In genomic region chr17:30668475-30669181, GRCh38 we compare ENCODE assay signal across 8 cellular contexts.
DNase-seq lines count a peak whose midpoint lies in the region; ATAC-seq and TF ChIP-seq lines count a peak whose summit lies in the region.
"Not testable (repeated sequence)": the region's sequence is repeated elsewhere in the genome, so short reads cannot be mapped to it uniquely, and the experiment has no call there.

No MANE protein-coding gene starts in this region.

- TF ChIP-seq POLR2A in upper lobe of left lung (IDR thresholded peaks at IDR 0.05), result not testable (repeated sequence)

- H3K9me3 Mint-ChIP-seq in activated T-cell treated with anti-CD3 and anti-CD28 coated beads, Interleukin-2, amount 50 U/mL, for 24 hours; dendritic cell treated with granulocyte-macrophage colony-stimulating factor and Interleukin-4, amounts not matched to agents 40 ng/mL and 50 ng/mL, for 4 days: not testable (repeated sequence)

- not testable (repeated sequence) for H3K36me3 Mint-ChIP-seq in activated T-cell treated with anti-CD3 and anti-CD28 coated beads, Interleukin-2, amount 50 U/mL, for 24 hours (ENCODE audit: low read depth); dendritic cell treated with granulocyte-macrophage colony-stimulating factor and Interleukin-4, amounts not matched to agents 40 ng/mL and 50 ng/mL, for 4 days (ENCODE audit: low read depth)

- not testable (repeated sequence) for H3F3A ChIP-seq in PC-3 (ENCODE audit: low read length, unreplicated experiment)

- H3K14ac ChIP-seq in neuronal stem cell (ENCODE audit: low read length), result not testable (repeated sequence)

- BruUV-seq in PC-3 (replicated peaks; lab: Mats Ljungman, UMichigan), result not testable (repeated sequence)

- not testable (repeated sequence) for H3K27me3 ChIP-seq in PC-3 (ENCODE audit: low read length); heart right ventricle; lower lobe of right lung (ENCODE audit: low read depth); neuronal stem cell (ENCODE audit: control insufficient read depth in 3 of 3, insufficient read depth in 3 of 3, low read depth in 1 of 3, low read length in 3 of 3); upper lobe of left lung

- not testable (repeated sequence) for H2BK15ac ChIP-seq in neuronal stem cell (ENCODE audit: low read length)

- H2BK5ac ChIP-seq in neuronal stem cell (ENCODE audit: low read length), result not testable (repeated sequence)

- peak overlapping the region; percentile 10 for H3K4me3 Mint-ChIP-seq in activated T-cell treated with anti-CD3 and anti-CD28 coated beads, Interleukin-2, amount 50 U/mL, for 24 hours
- H3K4me3 Mint-ChIP-seq in dendritic cell treated with granulocyte-macrophage colony-stimulating factor and Interleukin-4, amounts not matched to agents 40 ng/mL and 50 ng/mL, for 4 days, result peak overlapping the region; percentile 20

- not testable (repeated sequence) for H3K4me2 ChIP-seq in PC-3 (ENCODE audit: low read length); neuronal stem cell (ENCODE audit: insufficient read depth, low read length, poor library complexity, severe bottlenecking)

- CTCF ChIA-PET in PC-3 (lab: Charles Lee), result not testable (repeated sequence)

- intact Hi-C loops in PC-3 (cut with micrococcal nuclease); dendritic cell treated with granulocyte-macrophage colony-stimulating factor and Interleukin-4, amounts not matched to agents 40 ng/mL and 50 ng/mL, for 4 days (cut with micrococcal nuclease); heart right ventricle (cut with DNase I); lower lobe of right lung (cut with DNase I): not testable (repeated sequence)

- not testable (repeated sequence) for H3K36me3 ChIP-seq in ES-I3 (ENCODE audit: insufficient read depth, low read length); PC-3 (ENCODE audit: low read depth, low read length); heart right ventricle; lower lobe of right lung; neuronal stem cell (replicated peaks in 1 of 2; ENCODE audit: control insufficient read depth in 2 of 2, insufficient read depth in 2 of 2, low read length in 2 of 2); upper lobe of left lung

- not testable (repeated sequence) for H3K4ac ChIP-seq in neuronal stem cell (ENCODE audit: low read length)

- H3K27me3 Mint-ChIP-seq in activated T-cell treated with anti-CD3 and anti-CD28 coated beads, Interleukin-2, amount 50 U/mL, for 24 hours, result not testable (repeated sequence)
- peaks cover 13% of the 10 kb centered on the region for H3K27me3 Mint-ChIP-seq in dendritic cell treated with granulocyte-macrophage colony-stimulating factor and Interleukin-4, amounts not matched to agents 40 ng/mL and 50 ng/mL, for 4 days

- not testable (repeated sequence) for TF ChIP-seq EP300 in upper lobe of left lung (IDR thresholded peaks at IDR 0.05)

- not testable (repeated sequence) for H3K9me2 ChIP-seq in PC-3 (replicated peaks; ENCODE audit: low read length)

- H3K79me2 ChIP-seq in PC-3 (ENCODE audit: low read length), result not testable (repeated sequence)

- H4K8ac ChIP-seq in neuronal stem cell (ENCODE audit: low read depth, low read length), result not testable (repeated sequence)

- not testable (repeated sequence) for TF ChIP-seq CTCF in PC-3 (conservative IDR thresholded peaks at IDR 0.05; ENCODE audit: low read depth, low read length); heart right ventricle (IDR thresholded peaks at IDR 0.05); lower lobe of right lung (IDR thresholded peaks at IDR 0.05); upper lobe of left lung (IDR thresholded peaks at IDR 0.05)

- not testable (repeated sequence) for H3K4me3 ChIP-seq in PC-3 (ENCODE audit: low read length); lower lobe of right lung; neuronal stem cell (ENCODE audit: low read length in 2 of 2); upper lobe of left lung
- peak overlapping the region in 2 of 10 donors; percentile 17 to 18 for H3K4me3 ChIP-seq in heart right ventricle

- H3K4me1 ChIP-seq in ES-I3 (ENCODE audit: insufficient read depth, low read length); PC-3 (ENCODE audit: insufficient read depth, low read length); heart right ventricle; lower lobe of right lung; neuronal stem cell (ENCODE audit: control insufficient read depth in 2 of 2, insufficient read depth in 1 of 2, low read depth in 1 of 2, low read length in 2 of 2); upper lobe of left lung: not testable (repeated sequence)

- ATAC-seq in PC-3 (0 out of 2 replicates have a peak, but pooled peaks have one; percentile 10), heart right ventricle (peak; percentile 13 to 44 (median 26)), lower lobe of right lung (peak; percentile 9 to 35), upper lobe of left lung (ENCODE audit: low FRiP score in 2 of 2) (peak; percentile 4 to 42)

- H3K18ac ChIP-seq in neuronal stem cell (ENCODE audit: low read length), result not testable (repeated sequence)

- POLR2A ChIA-PET in PC-3 (lab: Charles Lee; ENCODE audit: unreplicated experiment), result not testable (repeated sequence)

- not testable (repeated sequence) for DNase-seq in PC-3, lower lobe of right lung, upper lobe of left lung
- peak; percentile 35 for DNase-seq in activated T-cell treated with anti-CD3 and anti-CD28 coated beads, Interleukin-2, amount 50 U/mL, for 24 hours
- peak in 1 of 2 donors; percentile 26 for DNase-seq in heart right ventricle
- DNase-seq in neuronal stem cell (ENCODE audit: low spot score), result peak; percentile 52

- H2AFZ ChIP-seq in PC-3 (ENCODE audit: low read length); neuronal stem cell (ENCODE audit: low read length): not testable (repeated sequence)

- H3K27ac Mint-ChIP-seq in activated T-cell treated with anti-CD3 and anti-CD28 coated beads, Interleukin-2, amount 50 U/mL, for 24 hours, result peak overlapping the region; percentile 64
- not testable (repeated sequence) for H3K27ac Mint-ChIP-seq in dendritic cell treated with granulocyte-macrophage colony-stimulating factor and Interleukin-4, amounts not matched to agents 40 ng/mL and 50 ng/mL, for 4 days

- 3 to 4% methylated on average over 8 to 12 of the region's 26 CpGs for WGBS in heart right ventricle, 2 donors
- WGBS in neuronal stem cell (ENCODE audit: extremely low coverage in 2 of 2, insufficient read length in 2 of 2, insufficient replicate concordance in 1 of 2), 2 donors, result no CpG with 5 or more reads among the region's 26 CpGs
- 0 to 33% methylated on average over 3 to 4 of the region's 26 CpGs for WGBS in upper lobe of left lung, 2 donors

- not testable (repeated sequence) for H3K27ac ChIP-seq in PC-3 (ENCODE audit: low read length); heart right ventricle; lower lobe of right lung; upper lobe of left lung
- H3K27ac ChIP-seq in neuronal stem cell (replicated peaks; ENCODE audit: low read length), result peak overlapping the region; percentile 85

- H3K4me1 Mint-ChIP-seq in activated T-cell treated with anti-CD3 and anti-CD28 coated beads, Interleukin-2, amount 50 U/mL, for 24 hours (ENCODE audit: low read depth); dendritic cell treated with granulocyte-macrophage colony-stimulating factor and Interleukin-4, amounts not matched to agents 40 ng/mL and 50 ng/mL, for 4 days (ENCODE audit: low read depth): not testable (repeated sequence)

- not testable (repeated sequence) for H3K23ac ChIP-seq in neuronal stem cell (ENCODE audit: low read depth, low read length, poor library complexity)

- H3K9me3 ChIP-seq in ES-I3 (ENCODE audit: control insufficient read depth, insufficient read depth, low read length); PC-3 (ENCODE audit: low read length); heart right ventricle; lower lobe of right lung; neuronal stem cell (replicated peaks in 1 of 2; ENCODE audit: control insufficient read depth in 2 of 2, insufficient read depth in 1 of 2, low read depth in 1 of 2, low read length in 2 of 2); upper lobe of left lung: not testable (repeated sequence)

- H3K79me1 ChIP-seq in neuronal stem cell (ENCODE audit: low read depth, low read length), result not testable (repeated sequence)

- not testable (repeated sequence) for H4K91ac ChIP-seq in neuronal stem cell (ENCODE audit: low read depth, low read length, poor library complexity)

- H4K20me1 ChIP-seq in PC-3 (ENCODE audit: low read length), result not testable (repeated sequence)

- H2BK120ac ChIP-seq in neuronal stem cell (ENCODE audit: low read depth, low read length), result not testable (repeated sequence)

- H3K9ac ChIP-seq in ES-I3 (ENCODE audit: low read depth, low read length), result peak overlapping the region; percentile 24; the same call in 1 of the 2 replicates
- not testable (repeated sequence) for H3K9ac ChIP-seq in PC-3 (ENCODE audit: low read length); neuronal stem cell (ENCODE audit: low read depth, low read length, poor library complexity)

- H2AK5ac ChIP-seq in neuronal stem cell (ENCODE audit: low read depth, low read length), result not testable (repeated sequence)

- not testable (repeated sequence) for H2BK12ac ChIP-seq in neuronal stem cell (ENCODE audit: low read length)
